In the genomic region with DNA sequence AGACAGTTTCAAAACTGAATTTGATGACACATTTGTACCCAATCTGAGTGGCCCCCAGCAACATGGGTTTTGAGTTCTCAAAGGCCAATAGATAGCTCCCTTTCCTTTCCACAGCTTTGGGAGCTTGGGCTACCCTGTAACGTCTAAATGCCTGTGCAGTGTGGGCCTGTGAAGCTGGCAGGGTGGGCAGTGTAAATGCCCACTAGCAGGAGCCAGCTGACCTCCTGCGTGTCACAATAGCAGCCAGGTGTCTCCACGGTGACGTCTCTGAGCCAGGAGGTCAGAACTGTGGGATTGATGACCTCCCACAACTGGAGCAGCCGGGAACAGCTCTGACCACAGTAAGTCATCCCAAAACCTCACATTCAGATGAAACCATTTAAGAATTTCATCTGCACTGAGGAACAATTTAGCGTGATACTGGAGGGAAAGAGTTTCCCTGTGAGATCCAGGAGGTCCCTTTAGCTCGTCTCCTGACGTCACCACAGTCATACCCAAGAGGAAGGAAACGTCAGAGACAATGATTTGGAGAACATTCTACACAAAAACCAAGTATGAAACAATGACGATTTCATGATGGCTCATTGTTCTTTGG, we compare ENCODE assay signal across 8 cellular contexts. TPM values are rescaled to one million over a fixed set of nuclear protein-coding genes. Genes with fewer than 3 reads are reported as not detected.
DNase-seq lines count a peak whose midpoint lies in the region; ATAC-seq and TF ChIP-seq lines count a peak whose summit lies in the region.

TSS of gene IPO5 (plus strand) at position 300 of the 595 bp plus-strand sequence. CDS start 23,022 bp downstream, outside the sequence.

- no peaks in the 10 kb centered on the region for H3K27me3 ChIP-seq in spleen (replicated peaks in 1 of 7)

- WGBS in spleen, 5 donors: 60 to 69% (median 66%) methylated on average over 10 of the region's 10 CpGs

- no peaks in the 10 kb centered on the region for H3K9me3 ChIP-seq in spleen

- DNase-seq in HT-29 (ENCODE audit: low spot score) (no peak), astrocyte of the spinal cord (ENCODE audit: low read depth, low spot score) (peak; percentile 87), iris pigment epithelial cell (ENCODE audit: low read depth) (peak; percentile 31), spleen (no peak), OCI-M1 (lab: John Stamatoyannopoulos, UW) (no peak), NCI-H2081 (lab: John Stamatoyannopoulos, UW) (no peak)
- no peak for DNase-seq in stimulated activated CD4-positive, alpha-beta T cell treated with anti-CD3 and anti-CD28 coated beads, Interleukin-2, amount 100 ng/mL, for 48 hours

- no peaks in the 10 kb centered on the region for H3K4me1 ChIP-seq in spleen

- H3K27ac ChIP-seq in spleen: no peak within 1 kb of the TSS

- no peaks in the 10 kb centered on the region for H3K36me3 ChIP-seq in spleen

- no peak for TF ChIP-seq POLR2A in spleen (IDR thresholded peaks at IDR 0.05)

- ATAC-seq in HG02938 (IDR thresholded peaks at IDR 0.05; ENCODE audit: unreplicated experiment): no peak

- H3K4me3 ChIP-seq in astrocyte of the spinal cord (ENCODE audit: low read depth, low read length) (no peak within 1 kb of the TSS), spleen (no peak within 1 kb of the TSS)

- intact Hi-C loops in spleen (cut with DNase I; ENCODE audit: low total_unique reads): no loop called here

- in situ Hi-C loops in astrocyte of the spinal cord (cut with HindIII; ENCODE audit: low sequenced_read_pairs): no loop called here

- TF ChIP-seq CTCF in astrocyte of the spinal cord (IDR thresholded peaks at IDR 0.05; ENCODE audit: low read depth, low read length) (no peak), spleen (IDR thresholded peaks at IDR 0.05 in 8 of 11, conservative IDR thresholded peaks at IDR 0.05 in 3 of 11) (no peak)

RNA-seq across cellular contexts. Expression of gene IPO5, which starts in this region (rescaled TPM):
- 135 and 162 TPM in 2 replicates for total RNA-seq in HT-29 (2014; rRNA removed; shearing (Covaris generic))
- total RNA-seq in spleen: 10 to 100 TPM; 61.9 to 97.7 (median 78.2) TPM
- polyA plus RNA-seq in spleen: 10 to 100 TPM; 17.8 to 23.9 (median 23.1) TPM

Comparison
In these comparisons a context has a peak if more than half of its experiments do, and no peak if none do; other contexts are left out.
1. DNase-seq: peak in astrocyte of the spinal cord (single experiment) and iris pigment epithelial cell (single experiment); none in HT-29 (single experiment), spleen (single experiment), OCI-M1 (single experiment), NCI-H2081 (0 of 2) and stimulated activated CD4-positive, alpha-beta T cell treated with anti-CD3 and anti-CD28 coated beads, Interleukin-2, amount 100 ng/mL, for 48 hours (0 of 2).